Comparison of ENCODE assay signal across 6 cellular contexts in genomic region chr17:29593546-29594440, GRCh38. TPM values are rescaled to one million over a fixed set of nuclear protein-coding genes. Genes with fewer than 3 reads are reported as not detected.
DNase-seq lines count a peak whose midpoint lies in the region; ATAC-seq lines count a peak whose summit lies in the region.

No MANE protein-coding gene starts in this region.

- H3K4me3 ChIP-seq in HUES6 (ENCODE audit: low read depth, low read length) (peak overlapping the region; percentile 64), mesendoderm (ENCODE audit: low read length) (peak overlapping the region; percentile 30)

- no peak overlapping the region for H3K18ac ChIP-seq in mesendoderm (ENCODE audit: low read length)

- H3K23ac ChIP-seq in mesendoderm (ENCODE audit: low read length): no peak overlapping the region

- H3K36me3 ChIP-seq in HUES6 (ENCODE audit: control insufficient read depth, insufficient read depth, low read length): no peaks in the 10 kb centered on the region
- H3K36me3 ChIP-seq in mesendoderm (ENCODE audit: control insufficient read depth, insufficient read depth, low read length): no peaks in the 10 kb centered on the region

- no peak overlapping the region for H4K5ac ChIP-seq in mesendoderm (ENCODE audit: low read length)

- no peaks in the 10 kb centered on the region for H3K79me1 ChIP-seq in mesendoderm (ENCODE audit: low read length)

- H3K56ac ChIP-seq in mesendoderm (ENCODE audit: low read length): peak overlapping the region; percentile 72

- H3K9me3 Mint-ChIP-seq in activated naive CD4-positive, alpha-beta T cell treated with anti-CD3 and anti-CD28 coated beads, Interleukin-2, amount 50 U/mL, for 24 hours: no peaks in the 10 kb centered on the region

- H3K4me1 ChIP-seq in HUES6 (ENCODE audit: control insufficient read depth, insufficient read depth, low read length): peaks cover 51% of the 10 kb centered on the region
- H3K4me1 ChIP-seq in mesendoderm (ENCODE audit: control insufficient read depth, low read depth, low read length): peaks cover 7% of the 10 kb centered on the region

- WGBS in mesendoderm (ENCODE audit: extremely low coverage, insufficient coverage, low lambda C conversion rate): no CpG with 5 or more reads among the region's 71 CpGs

- no peaks in the 10 kb centered on the region for H3K9me3 ChIP-seq in HUES6 (ENCODE audit: control insufficient read depth, insufficient read depth, low read depth, low read length)

- no peak overlapping the region for H3K4ac ChIP-seq in mesendoderm (ENCODE audit: low read depth, low read length)

- in situ Hi-C loops in ACHN (cut with HindIII; ENCODE audit: low pct_ligation_motif_present, low pct_unique_long_range_greater_than_20kb, low sequenced_read_pairs) (no loop called here), G401 (cut with HindIII; ENCODE audit: low sequenced_read_pairs) (no loop called here)

- H3K27me3 ChIP-seq in HUES6 (ENCODE audit: control insufficient read depth, insufficient read depth, low read length): peaks cover 13% of the 10 kb centered on the region; the same call in 1 of the 2 replicates
- no peaks in the 10 kb centered on the region for H3K27me3 ChIP-seq in mesendoderm (ENCODE audit: insufficient read depth, low read length, poor library complexity)

- peak overlapping the region; percentile 51 for H3K4me2 ChIP-seq in mesendoderm (ENCODE audit: low read length)

- no peak overlapping the region for H4K8ac ChIP-seq in mesendoderm (ENCODE audit: low read depth, low read length)

- no peak overlapping the region for H2BK120ac ChIP-seq in mesendoderm (ENCODE audit: low read depth, low read length)

- peaks cover 39% of the 10 kb centered on the region for H3K4me1 Mint-ChIP-seq in activated naive CD4-positive, alpha-beta T cell treated with anti-CD3 and anti-CD28 coated beads, Interleukin-2, amount 50 U/mL, for 24 hours

- H2AK5ac ChIP-seq in mesendoderm (ENCODE audit: low read length): no peak overlapping the region

- H3K27ac ChIP-seq in HUES6 (ENCODE audit: low read depth, low read length): no peak overlapping the region
- H3K27ac ChIP-seq in mesendoderm (ENCODE audit: low read depth, low read length): no peak overlapping the region

- no peaks in the 10 kb centered on the region for H3K27me3 Mint-ChIP-seq in activated naive CD4-positive, alpha-beta T cell treated with anti-CD3 and anti-CD28 coated beads, Interleukin-2, amount 50 U/mL, for 24 hours

- DNase-seq in ACHN: peak; percentile 62
- DNase-seq in mesendoderm: peak; percentile 87
- no peak for DNase-seq in G401 (ENCODE audit: low spot score)

- no peak overlapping the region for H2BK5ac ChIP-seq in mesendoderm (ENCODE audit: low read length)

- no peak overlapping the region for H2BK15ac ChIP-seq in mesendoderm (replicated peaks; ENCODE audit: low read depth)

- no peak overlapping the region for H3K9ac ChIP-seq in HUES6 (ENCODE audit: low read length)
- peak overlapping the region; percentile 43 for H3K9ac ChIP-seq in mesendoderm (ENCODE audit: low read length)

- H3K36me3 Mint-ChIP-seq in activated naive CD4-positive, alpha-beta T cell treated with anti-CD3 and anti-CD28 coated beads, Interleukin-2, amount 50 U/mL, for 24 hours: no peaks in the 10 kb centered on the region

- H3K79me2 ChIP-seq in mesendoderm (ENCODE audit: control insufficient read depth, insufficient read depth, low read length): no peaks in the 10 kb centered on the region

- ATAC-seq in HG03439 (IDR thresholded peaks at IDR 0.05; ENCODE audit: unreplicated experiment): no peak

- peak overlapping the region; percentile 79 for H3K4me3 Mint-ChIP-seq in activated naive CD4-positive, alpha-beta T cell treated with anti-CD3 and anti-CD28 coated beads, Interleukin-2, amount 50 U/mL, for 24 hours

- H3K27ac Mint-ChIP-seq in activated naive CD4-positive, alpha-beta T cell treated with anti-CD3 and anti-CD28 coated beads, Interleukin-2, amount 50 U/mL, for 24 hours: no peak overlapping the region

RNA-seq across cellular contexts. Expression of gene ANKRD13B, which starts 0.9 kb away (rescaled TPM):
- 6.2 TPM for polyA plus RNA-seq in mesendoderm (2013, experiment 1 of 2)
- 6.2 TPM for polyA plus RNA-seq in mesendoderm (2013, experiment 2 of 2)
- 17.5 and 29.6 TPM in 2 replicates for total RNA-seq in G401 (2014; rRNA removed; shearing (Covaris generic))

RNA-seq across cellular contexts. Expression of gene GIT1, which starts 4.3 kb away (rescaled TPM):
- 34.9 TPM for polyA plus RNA-seq in mesendoderm (2013, experiment 1 of 2)
- polyA plus RNA-seq in mesendoderm (2013, experiment 2 of 2): 38.2 TPM
- total RNA-seq in G401 (2014; rRNA removed; shearing (Covaris generic)): 42.2 and 45.9 TPM in 2 replicates

RNA-seq across cellular contexts. Expression of gene TP53I13, which starts 25.3 kb away (rescaled TPM):
- polyA plus RNA-seq in mesendoderm (2013, experiment 1 of 2): 7.2 TPM
- polyA plus RNA-seq in mesendoderm (2013, experiment 2 of 2): 7.6 TPM
- 72.2 and 119 TPM in 2 replicates for total RNA-seq in G401 (2014; rRNA removed; shearing (Covaris generic))

RNA-seq across cellular contexts. Expression of gene ABHD15, which starts 27.0 kb away (rescaled TPM):
- 0.29 TPM for polyA plus RNA-seq in mesendoderm (2013, experiment 1 of 2)
- 0.29 TPM for polyA plus RNA-seq in mesendoderm (2013, experiment 2 of 2)
- 5.2 and 11.1 TPM in 2 replicates for total RNA-seq in G401 (2014; rRNA removed; shearing (Covaris generic))

RNA-seq across cellular contexts. Expression of gene CORO6, which starts 28.9 kb away (rescaled TPM):
- 0.62 TPM for polyA plus RNA-seq in mesendoderm (2013, experiment 1 of 2)
- 0.60 TPM for polyA plus RNA-seq in mesendoderm (2013, experiment 2 of 2)
- total RNA-seq in G401 (2014; rRNA removed; shearing (Covaris generic)): 3.6 and 9.7 TPM in 2 replicates
